In the genomic region with DNA sequence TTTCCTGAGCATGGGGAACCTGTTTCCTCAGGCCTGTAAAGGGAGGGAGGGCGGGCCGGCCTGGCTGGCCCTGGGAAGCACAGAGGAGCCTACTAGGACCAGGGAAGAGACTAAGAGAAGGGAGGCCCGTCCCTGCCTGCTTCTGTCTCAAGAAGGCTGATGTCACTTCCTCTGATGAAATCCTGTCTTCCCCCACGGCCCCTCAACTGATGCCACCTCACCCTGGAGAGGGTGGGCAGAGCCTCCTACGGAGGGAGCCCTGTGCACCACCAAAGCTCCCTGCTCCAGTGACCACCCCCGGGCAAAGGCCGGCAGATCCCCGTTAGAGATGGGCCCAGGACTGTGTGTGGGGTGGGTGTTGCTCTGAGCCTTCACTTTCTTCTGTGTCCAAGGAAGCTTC, we compare ENCODE assay signal across 1 cellular context.
TF ChIP-seq lines count a peak whose summit lies in the region.

No MANE protein-coding gene starts in this region.

TF ChIP-seq in HepG2, 621 proteins besides CTCF, POLR2A, EP300 and RAD21:
- TF ChIP-seq HNF4G (IDR thresholded peaks at IDR 0.05; ENCODE audit: borderline replicate concordance, low read depth, low read length): no peak
- no peak for TF ChIP-seq HNF4G (CRISPR knock-in tag; IDR thresholded peaks at IDR 0.05; ENCODE audit: borderline replicate concordance, low read depth)
- TF ChIP-seq, protein P1, sequence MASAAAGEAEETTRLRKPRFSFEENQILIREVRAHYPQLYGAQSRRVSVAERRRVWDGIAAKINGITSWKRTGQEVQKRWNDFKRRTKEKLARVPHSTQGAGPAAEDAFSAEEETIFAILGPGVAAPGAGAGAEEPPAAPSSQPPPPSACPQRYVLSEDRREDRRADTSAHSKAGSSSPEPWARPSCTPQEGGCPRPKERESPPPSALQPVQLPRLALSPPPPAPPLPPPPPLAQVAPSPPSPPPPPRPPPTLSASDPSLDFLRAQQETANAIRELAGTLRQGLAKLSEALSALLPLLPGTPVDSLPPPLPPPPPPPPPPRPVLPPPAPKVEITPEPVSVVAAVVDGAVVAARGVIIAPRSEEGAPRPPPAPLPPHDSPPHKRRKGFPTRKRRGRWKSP (CRISPR knock-in tag; IDR thresholded peaks at IDR 0.05): no peak
- TF ChIP-seq, protein P2, sequence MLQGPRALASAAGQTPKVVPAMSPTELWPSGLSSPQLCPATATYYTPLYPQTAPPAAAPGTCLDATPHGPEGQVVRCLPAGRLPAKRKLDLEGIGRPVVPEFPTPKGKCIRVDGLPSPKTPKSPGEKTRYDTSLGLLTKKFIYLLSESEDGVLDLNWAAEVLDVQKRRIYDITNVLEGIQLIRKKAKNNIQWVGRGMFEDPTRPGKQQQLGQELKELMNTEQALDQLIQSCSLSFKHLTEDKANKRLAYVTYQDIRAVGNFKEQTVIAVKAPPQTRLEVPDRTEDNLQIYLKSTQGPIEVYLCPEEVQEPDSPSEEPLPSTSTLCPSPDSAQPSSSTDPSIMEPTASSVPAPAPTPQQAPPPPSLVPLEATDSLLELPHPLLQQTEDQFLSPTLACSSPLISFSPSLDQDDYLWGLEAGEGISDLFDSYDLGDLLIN (CRISPR knock-in tag; IDR thresholded peaks at IDR 0.05; ENCODE audit: borderline replicate concordance): no peak
- TF ChIP-seq, protein P3, sequence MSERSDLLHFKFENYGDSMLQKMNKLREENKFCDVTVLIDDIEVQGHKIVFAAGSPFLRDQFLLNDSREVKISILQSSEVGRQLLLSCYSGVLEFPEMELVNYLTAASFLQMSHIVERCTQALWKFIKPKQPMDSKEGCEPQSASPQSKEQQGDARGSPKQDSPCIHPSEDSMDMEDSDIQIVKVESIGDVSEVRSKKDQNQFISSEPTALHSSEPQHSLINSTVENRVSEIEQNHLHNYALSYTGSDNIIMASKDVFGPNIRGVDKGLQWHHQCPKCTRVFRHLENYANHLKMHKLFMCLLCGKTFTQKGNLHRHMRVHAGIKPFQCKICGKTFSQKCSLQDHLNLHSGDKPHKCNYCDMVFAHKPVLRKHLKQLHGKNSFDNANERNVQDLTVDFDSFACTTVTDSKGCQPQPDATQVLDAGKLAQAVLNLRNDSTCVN (CRISPR knock-in tag; IDR thresholded peaks at IDR 0.05; ENCODE audit: borderline replicate concordance): no peak
